Comparison of ENCODE assay signal across 3 cellular contexts in the genomic region with DNA sequence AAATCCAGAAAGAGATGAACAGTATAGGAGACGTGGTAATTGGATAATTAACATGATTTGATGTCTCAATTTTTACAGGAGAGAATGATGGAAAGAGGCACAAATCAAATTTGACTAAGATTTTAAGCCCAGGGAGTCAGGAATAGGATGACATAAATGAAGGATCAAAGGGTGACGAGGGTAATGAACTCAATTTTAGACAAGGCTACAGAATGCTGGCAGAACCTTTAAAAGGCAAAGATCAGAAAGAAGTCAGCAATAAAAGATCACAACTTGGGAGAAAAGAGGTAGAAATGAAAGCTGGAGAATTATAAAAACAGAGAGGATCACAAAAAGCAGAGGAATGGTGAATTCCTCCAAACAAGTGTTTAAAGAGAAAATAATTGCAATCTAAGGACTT.
TF ChIP-seq lines count a peak whose summit lies in the region.

No MANE protein-coding gene starts in this region.

TF ChIP-seq in liver, 16 proteins besides CTCF, POLR2A, EP300 and RAD21:
- TF ChIP-seq FOXA2 (IDR thresholded peaks at IDR 0.05), result no peak
- peak in 1 of 2 donors; percentile 72 for TF ChIP-seq RXRA (IDR thresholded peaks at IDR 0.05)
- no peak for TF ChIP-seq EGR1 (IDR thresholded peaks at IDR 0.05; ENCODE audit: low read depth in 2 of 2)
- TF ChIP-seq TAF1 (conservative IDR thresholded peaks at IDR 0.05), result no peak
- no peak for TF ChIP-seq GABPA (IDR thresholded peaks at IDR 0.05 in 1 of 2, conservative IDR thresholded peaks at IDR 0.05 in 1 of 2)
- TF ChIP-seq, protein P1, sequence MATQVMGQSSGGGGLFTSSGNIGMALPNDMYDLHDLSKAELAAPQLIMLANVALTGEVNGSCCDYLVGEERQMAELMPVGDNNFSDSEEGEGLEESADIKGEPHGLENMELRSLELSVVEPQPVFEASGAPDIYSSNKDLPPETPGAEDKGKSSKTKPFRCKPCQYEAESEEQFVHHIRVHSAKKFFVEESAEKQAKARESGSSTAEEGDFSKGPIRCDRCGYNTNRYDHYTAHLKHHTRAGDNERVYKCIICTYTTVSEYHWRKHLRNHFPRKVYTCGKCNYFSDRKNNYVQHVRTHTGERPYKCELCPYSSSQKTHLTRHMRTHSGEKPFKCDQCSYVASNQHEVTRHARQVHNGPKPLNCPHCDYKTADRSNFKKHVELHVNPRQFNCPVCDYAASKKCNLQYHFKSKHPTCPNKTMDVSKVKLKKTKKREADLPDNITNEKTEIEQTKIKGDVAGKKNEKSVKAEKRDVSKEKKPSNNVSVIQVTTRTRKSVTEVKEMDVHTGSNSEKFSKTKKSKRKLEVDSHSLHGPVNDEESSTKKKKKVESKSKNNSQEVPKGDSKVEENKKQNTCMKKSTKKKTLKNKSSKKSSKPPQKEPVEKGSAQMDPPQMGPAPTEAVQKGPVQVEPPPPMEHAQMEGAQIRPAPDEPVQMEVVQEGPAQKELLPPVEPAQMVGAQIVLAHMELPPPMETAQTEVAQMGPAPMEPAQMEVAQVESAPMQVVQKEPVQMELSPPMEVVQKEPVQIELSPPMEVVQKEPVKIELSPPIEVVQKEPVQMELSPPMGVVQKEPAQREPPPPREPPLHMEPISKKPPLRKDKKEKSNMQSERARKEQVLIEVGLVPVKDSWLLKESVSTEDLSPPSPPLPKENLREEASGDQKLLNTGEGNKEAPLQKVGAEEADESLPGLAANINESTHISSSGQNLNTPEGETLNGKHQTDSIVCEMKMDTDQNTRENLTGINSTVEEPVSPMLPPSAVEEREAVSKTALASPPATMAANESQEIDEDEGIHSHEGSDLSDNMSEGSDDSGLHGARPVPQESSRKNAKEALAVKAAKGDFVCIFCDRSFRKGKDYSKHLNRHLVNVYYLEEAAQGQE (IDR thresholded peaks at IDR 0.05), result no peak
- TF ChIP-seq, protein P2, sequence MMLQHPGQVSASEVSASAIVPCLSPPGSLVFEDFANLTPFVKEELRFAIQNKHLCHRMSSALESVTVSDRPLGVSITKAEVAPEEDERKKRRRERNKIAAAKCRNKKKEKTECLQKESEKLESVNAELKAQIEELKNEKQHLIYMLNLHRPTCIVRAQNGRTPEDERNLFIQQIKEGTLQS (IDR thresholded peaks at IDR 0.05), result no peak
- TF ChIP-seq HNF4A (conservative IDR thresholded peaks at IDR 0.05), result peak in 1 of 2 donors; percentile 50
- TF ChIP-seq JUND (IDR thresholded peaks at IDR 0.05), result no peak

TF ChIP-seq in HepG2, 621 proteins besides CTCF, POLR2A, EP300 and RAD21 (continues in another document):
- TF ChIP-seq SAFB2 (CRISPR knock-in tag; IDR thresholded peaks at IDR 0.05; ENCODE audit: borderline replicate concordance, low read depth), result no peak
- TF ChIP-seq, protein P3, sequence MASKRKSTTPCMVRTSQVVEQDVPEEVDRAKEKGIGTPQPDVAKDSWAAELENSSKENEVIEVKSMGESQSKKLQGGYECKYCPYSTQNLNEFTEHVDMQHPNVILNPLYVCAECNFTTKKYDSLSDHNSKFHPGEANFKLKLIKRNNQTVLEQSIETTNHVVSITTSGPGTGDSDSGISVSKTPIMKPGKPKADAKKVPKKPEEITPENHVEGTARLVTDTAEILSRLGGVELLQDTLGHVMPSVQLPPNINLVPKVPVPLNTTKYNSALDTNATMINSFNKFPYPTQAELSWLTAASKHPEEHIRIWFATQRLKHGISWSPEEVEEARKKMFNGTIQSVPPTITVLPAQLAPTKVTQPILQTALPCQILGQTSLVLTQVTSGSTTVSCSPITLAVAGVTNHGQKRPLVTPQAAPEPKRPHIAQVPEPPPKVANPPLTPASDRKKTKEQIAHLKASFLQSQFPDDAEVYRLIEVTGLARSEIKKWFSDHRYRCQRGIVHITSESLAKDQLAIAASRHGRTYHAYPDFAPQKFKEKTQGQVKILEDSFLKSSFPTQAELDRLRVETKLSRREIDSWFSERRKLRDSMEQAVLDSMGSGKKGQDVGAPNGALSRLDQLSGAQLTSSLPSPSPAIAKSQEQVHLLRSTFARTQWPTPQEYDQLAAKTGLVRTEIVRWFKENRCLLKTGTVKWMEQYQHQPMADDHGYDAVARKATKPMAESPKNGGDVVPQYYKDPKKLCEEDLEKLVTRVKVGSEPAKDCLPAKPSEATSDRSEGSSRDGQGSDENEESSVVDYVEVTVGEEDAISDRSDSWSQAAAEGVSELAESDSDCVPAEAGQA (IDR thresholded peaks at IDR 0.05; ENCODE audit: low read depth), result no peak
- TF ChIP-seq, protein P3 (CRISPR knock-in tag; IDR thresholded peaks at IDR 0.05; ENCODE audit: borderline replicate concordance), result no peak
- no peak for TF ChIP-seq ZFP82 (CRISPR knock-in tag; IDR thresholded peaks at IDR 0.05; ENCODE audit: borderline replicate concordance)
- no peak for TF ChIP-seq NFRKB (IDR thresholded peaks at IDR 0.05)
- TF ChIP-seq, protein P4, sequence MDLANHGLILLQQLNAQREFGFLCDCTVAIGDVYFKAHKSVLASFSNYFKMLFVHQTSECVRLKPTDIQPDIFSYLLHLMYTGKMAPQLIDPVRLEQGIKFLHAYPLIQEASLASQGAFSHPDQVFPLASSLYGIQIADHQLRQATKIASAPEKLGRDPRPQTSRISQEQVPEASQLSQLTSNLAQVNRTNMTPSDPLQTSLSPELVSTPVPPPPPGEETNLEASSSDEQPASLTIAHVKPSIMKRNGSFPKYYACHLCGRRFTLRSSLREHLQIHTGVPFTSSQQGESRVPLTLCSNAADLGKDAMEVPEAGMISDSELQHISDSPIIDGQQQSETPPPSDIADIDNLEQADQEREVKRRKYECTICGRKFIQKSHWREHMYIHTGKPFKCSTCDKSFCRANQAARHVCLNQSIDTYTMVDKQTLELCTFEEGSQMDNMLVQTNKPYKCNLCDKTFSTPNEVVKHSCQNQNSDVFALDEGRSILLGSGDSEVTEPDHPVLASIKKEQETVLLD (CRISPR knock-in tag; IDR thresholded peaks at IDR 0.05; ENCODE audit: low read depth), result no peak
- no peak for TF ChIP-seq MED1 (CRISPR knock-in tag; IDR thresholded peaks at IDR 0.05)
- TF ChIP-seq, protein P5, sequence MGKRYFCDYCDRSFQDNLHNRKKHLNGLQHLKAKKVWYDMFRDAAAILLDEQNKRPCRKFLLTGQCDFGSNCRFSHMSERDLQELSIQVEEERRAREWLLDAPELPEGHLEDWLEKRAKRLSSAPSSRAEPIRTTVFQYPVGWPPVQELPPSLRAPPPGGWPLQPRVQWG (CRISPR knock-in tag; IDR thresholded peaks at IDR 0.05; ENCODE audit: borderline replicate concordance, low read depth), result no peak
- TF ChIP-seq, protein P6, sequence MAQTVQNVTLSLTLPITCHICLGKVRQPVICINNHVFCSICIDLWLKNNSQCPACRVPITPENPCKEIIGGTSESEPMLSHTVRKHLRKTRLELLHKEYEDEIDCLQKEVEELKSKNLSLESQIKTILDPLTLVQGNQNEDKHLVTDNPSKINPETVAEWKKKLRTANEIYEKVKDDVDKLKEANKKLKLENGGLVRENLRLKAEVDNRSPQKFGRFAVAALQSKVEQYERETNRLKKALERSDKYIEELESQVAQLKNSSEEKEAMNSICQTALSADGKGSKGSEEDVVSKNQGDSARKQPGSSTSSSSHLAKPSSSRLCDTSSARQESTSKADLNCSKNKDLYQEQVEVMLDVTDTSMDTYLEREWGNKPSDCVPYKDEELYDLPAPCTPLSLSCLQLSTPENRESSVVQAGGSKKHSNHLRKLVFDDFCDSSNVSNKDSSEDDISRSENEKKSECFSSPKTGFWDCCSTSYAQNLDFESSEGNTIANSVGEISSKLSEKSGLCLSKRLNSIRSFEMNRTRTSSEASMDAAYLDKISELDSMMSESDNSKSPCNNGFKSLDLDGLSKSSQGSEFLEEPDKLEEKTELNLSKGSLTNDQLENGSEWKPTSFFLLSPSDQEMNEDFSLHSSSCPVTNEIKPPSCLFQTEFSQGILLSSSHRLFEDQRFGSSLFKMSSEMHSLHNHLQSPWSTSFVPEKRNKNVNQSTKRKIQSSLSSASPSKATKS (CRISPR knock-in tag; IDR thresholded peaks at IDR 0.05), result no peak
- no peak for TF ChIP-seq LCORL (IDR thresholded peaks at IDR 0.05)
- TF ChIP-seq LCORL (CRISPR knock-in tag; IDR thresholded peaks at IDR 0.05), result no peak

TF ChIP-seq in K562, 482 proteins besides CTCF, POLR2A, EP300 and RAD21:
- TF ChIP-seq, protein P7, sequence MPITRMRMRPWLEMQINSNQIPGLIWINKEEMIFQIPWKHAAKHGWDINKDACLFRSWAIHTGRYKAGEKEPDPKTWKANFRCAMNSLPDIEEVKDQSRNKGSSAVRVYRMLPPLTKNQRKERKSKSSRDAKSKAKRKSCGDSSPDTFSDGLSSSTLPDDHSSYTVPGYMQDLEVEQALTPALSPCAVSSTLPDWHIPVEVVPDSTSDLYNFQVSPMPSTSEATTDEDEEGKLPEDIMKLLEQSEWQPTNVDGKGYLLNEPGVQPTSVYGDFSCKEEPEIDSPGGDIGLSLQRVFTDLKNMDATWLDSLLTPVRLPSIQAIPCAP (CRISPR knock-in tag; IDR thresholded peaks at IDR 0.05; ENCODE audit: borderline replicate concordance), result no peak
- TF ChIP-seq CBX8 (IDR thresholded peaks at IDR 0.05; ENCODE audit: borderline replicate concordance, extremely low read depth, low read depth, low read length, poor library complexity, severe bottlenecking), result peak; percentile 5
